In genomic region chr10:131722121-131722520, GRCh38 we compare ENCODE assay signal across 32 cellular contexts.
"Had no signal": no experiment of that assay in that cellular context is flagged by ENCODE, and none has a peak within 500 bp of the region (broad histone marks: within the 10 kb centered on the region; RNA-seq: fewer than 3 reads in every experiment).

No MANE protein-coding gene starts in this region.

- DNase-seq: activated CD4-positive, alpha-beta T cell treated with anti-CD3 and anti-CD28 coated beads, Interleukin-2, amount 10 ng/mL, durations not matched to agents 24 days and 14 days; activated CD4-positive, alpha-beta T cell treated with anti-CD3 and anti-CD28 coated beads, Interleukin-2, amount 50 U/mL, for 4 hours; activated CD8-positive, alpha-beta memory T cell treated with anti-CD3 and anti-CD28 coated beads, Interleukin-2, amount 50 U/mL, for 4 hours; activated CD8-positive, alpha-beta T cell treated with anti-CD3 and anti-CD28 coated beads for 36 hours; activated naive CD4-positive, alpha-beta T cell; activated naive CD4-positive, alpha-beta T cell treated with anti-CD3 and anti-CD28 coated beads, Interleukin-2, amount 50 U/mL, for 16 hours; activated naive CD8-positive, alpha-beta T cell treated with anti-CD3 and anti-CD28 coated beads for 36 hours; activated T-cell treated with anti-CD3 and anti-CD28 coated beads for 4 hours; activated T-cell treated with anti-CD3 and anti-CD28 coated beads, Interleukin-2, amount 50 U/mL, for 4 hours; amniotic stem cell; MM.1S; MV-4-11; NCI-H1092; NCI-H1436 treated with DMSO at 0.1 percent for 48 hours; NCI-H1694 treated with DMSO at 0.1 percent for 48 hours; NCI-H2029 treated with DMSO at 0.1 percent for 48 hours; NCI-H2107; NCI-H2171; NCI-H510A; NCI-H526; NCI-H748 treated with DMSO at 0.1 percent for 48 hours; NK-92 treated with Interleukin-12 subunit alpha and Interleukin-12 subunit beta, amount 100 ng/mL, for 24 hours; PC-3; RPMI8226; SHP77 treated with DMSO at 0.1 percent for 48 hours; SK-N-SH had no signal

- H3K4me2 ChIP-seq: KMS-11, SK-N-SH had no signal

- H3K4me1 ChIP-seq: ascending aorta, Peyer's patch, SJSA1 had no signal

- H3K27ac ChIP-seq: ascending aorta, cardiac muscle cell, KMS-11, Peyer's patch, SJSA1 had no signal

- H3K27me3 ChIP-seq: ascending aorta, cardiac muscle cell, Peyer's patch, SJSA1 had no signal

- FAIRE-seq: TTC549 had no signal

- H3K9ac ChIP-seq: KMS-11, SK-N-SH had no signal

- H3K9me3 ChIP-seq: ascending aorta, SK-N-SH had no signal

- ATAC-seq: activated CD8-positive, alpha-beta T cell treated with anti-CD3 and anti-CD28 coated beads for 36 hours; activated T-cell treated with anti-CD3 and anti-CD28 coated beads, Interleukin-2, amount 50 U/mL, for 4 hours; PC-3 had no signal

- H3K36me3 ChIP-seq: ascending aorta, cardiac muscle cell, Peyer's patch, SJSA1 had no signal

- H3K4me3 ChIP-seq: ascending aorta, cardiac muscle cell, Peyer's patch, SJSA1 had no signal
